21 cellular contexts compared by ENCODE assay signal in genomic region chr1:201487742-201488141, GRCh38. TPM values are rescaled to one million over a fixed set of nuclear protein-coding genes. Genes with fewer than 3 reads are reported as not detected.
DNase-seq lines count a peak whose midpoint lies in the region; ATAC-seq and TF ChIP-seq lines count a peak whose summit lies in the region.
"Had no signal": no experiment of that assay in that cellular context is flagged by ENCODE, and none has a peak within 500 bp of the region (broad histone marks: within the 10 kb centered on the region; RNA-seq: fewer than 3 reads in every experiment).

No MANE protein-coding gene starts in this region.

- H3K4me1 Mint-ChIP-seq in CD4-positive, CD25-positive, alpha-beta regulatory T cell = peaks cover 0 to 5% (median 0%) of the 10 kb centered on the region in 4 donors
- H3K4me1 Mint-ChIP-seq in activated T-helper 17 cell treated with anti-CD3 and anti-CD28 coated beads, Interleukin-2, amount 50 U/mL, for 72 hours = no peaks in the 10 kb centered on the region
- H3K4me1 Mint-ChIP-seq: activated naive CD8-positive, alpha-beta T cell treated with anti-CD3 and anti-CD28 coated beads, Interleukin-2, amount 50 U/mL, for 24 hours had no signal

- H3K9me3 Mint-ChIP-seq in CD4-positive, CD25-positive, alpha-beta regulatory T cell = no peaks in the 10 kb centered on the region
- no peaks in the 10 kb centered on the region for H3K9me3 Mint-ChIP-seq in activated T-helper 17 cell treated with anti-CD3 and anti-CD28 coated beads, Interleukin-2, amount 50 U/mL, for 72 hours
- H3K9me3 Mint-ChIP-seq: activated naive CD8-positive, alpha-beta T cell treated with anti-CD3 and anti-CD28 coated beads, Interleukin-2, amount 50 U/mL, for 24 hours; natural killer cell; stimulated activated effector memory CD8-positive, alpha-beta T cell treated with anti-CD3 and anti-CD28 coated beads, Interleukin-12 subunit alpha, Interleukin-12 subunit beta, amount 100 ng/mL, for 72 hours had no signal

- intact Hi-C loops in thyroid gland (cut with DNase I) = no loop called here

- H3K4me2 ChIP-seq in mesenchymal stem cell (ENCODE audit: low read length, poor library complexity, severe bottlenecking) = no peak overlapping the region

- no peak overlapping the region for H3K14ac ChIP-seq in mesenchymal stem cell (ENCODE audit: low read length in 2 of 2)

- ATAC-seq in CD4-positive, CD25-positive, alpha-beta regulatory T cell (ENCODE audit: low read depth in 2 of 2) = no peak
- ATAC-seq in activated T-helper 17 cell treated with anti-CD3 and anti-CD28 coated beads, Interleukin-2, amount 50 U/mL, for 72 hours (replicated peaks) = no peak
- ATAC-seq in HG02642 (IDR thresholded peaks at IDR 0.05; ENCODE audit: poor library complexity, unreplicated experiment) = no peak
- ATAC-seq: activated naive CD8-positive, alpha-beta T cell treated with anti-CD3 and anti-CD28 coated beads, Interleukin-2, amount 50 U/mL, for 24 hours; HepG2; natural killer cell; pancreas; stimulated activated effector memory CD8-positive, alpha-beta T cell treated with anti-CD3 and anti-CD28 coated beads, Interleukin-12 subunit alpha, Interleukin-12 subunit beta, amount 100 ng/mL, for 72 hours had no signal

- no peak overlapping the region for H3K4me3 Mint-ChIP-seq in CD4-positive, CD25-positive, alpha-beta regulatory T cell
- H3K4me3 Mint-ChIP-seq in activated T-helper 17 cell treated with anti-CD3 and anti-CD28 coated beads, Interleukin-2, amount 50 U/mL, for 72 hours = no peak overlapping the region
- H3K4me3 Mint-ChIP-seq: activated naive CD8-positive, alpha-beta T cell treated with anti-CD3 and anti-CD28 coated beads, Interleukin-2, amount 50 U/mL, for 24 hours; natural killer cell; stimulated activated effector memory CD8-positive, alpha-beta T cell treated with anti-CD3 and anti-CD28 coated beads, Interleukin-12 subunit alpha, Interleukin-12 subunit beta, amount 100 ng/mL, for 72 hours had no signal

- peak overlapping the region in 2 of 3 donors; percentile 42 to 60 for H3K27ac Mint-ChIP-seq in CD4-positive, CD25-positive, alpha-beta regulatory T cell
- H3K27ac Mint-ChIP-seq in activated T-helper 17 cell treated with anti-CD3 and anti-CD28 coated beads, Interleukin-2, amount 50 U/mL, for 72 hours = peak overlapping the region; percentile 16
- H3K27ac Mint-ChIP-seq: activated naive CD8-positive, alpha-beta T cell treated with anti-CD3 and anti-CD28 coated beads, Interleukin-2, amount 50 U/mL, for 24 hours; natural killer cell; stimulated activated effector memory CD8-positive, alpha-beta T cell treated with anti-CD3 and anti-CD28 coated beads, Interleukin-12 subunit alpha, Interleukin-12 subunit beta, amount 100 ng/mL, for 72 hours had no signal

- H3K9me3 ChIP-seq in CD4-positive, CD25-positive, alpha-beta regulatory T cell (ENCODE audit: control insufficient read depth in 2 of 2, low read length in 2 of 2) = no peaks in the 10 kb centered on the region
- no peaks in the 10 kb centered on the region for H3K9me3 ChIP-seq in mesenchymal stem cell (ENCODE audit: control insufficient read depth, low read length)
- no peaks in the 10 kb centered on the region for H3K9me3 ChIP-seq in thyroid gland
- H3K9me3 ChIP-seq: pancreas had no signal

- H2BK15ac ChIP-seq in mesenchymal stem cell (ENCODE audit: low read depth, poor library complexity, severe bottlenecking) = no peak overlapping the region

- H4K91ac ChIP-seq in mesenchymal stem cell (ENCODE audit: low read length) = peak overlapping the region; percentile 25

- no peak overlapping the region for H2BK5ac ChIP-seq in mesenchymal stem cell (ENCODE audit: low read depth, low read length, poor library complexity, severe bottlenecking)

- no peak overlapping the region for H3K4me3 ChIP-seq in CD4-positive, CD25-positive, alpha-beta regulatory T cell (ENCODE audit: low read depth, low read length)
- no peak overlapping the region for H3K4me3 ChIP-seq in mesenchymal stem cell (ENCODE audit: insufficient read depth in 1 of 2, low read depth in 1 of 2, low read length in 2 of 2)
- no peak overlapping the region for H3K4me3 ChIP-seq in thyroid gland (replicated peaks in 1 of 3)
- H3K4me3 ChIP-seq: pancreas, SK-N-MC had no signal

- H3K4ac ChIP-seq in mesenchymal stem cell (ENCODE audit: low read depth in 1 of 2, low read length in 2 of 2) = no peak overlapping the region

- 100% methylated on average over 2 of the region's 2 CpGs for WGBS in mesenchymal stem cell
- 77 to 81% methylated on average over 2 of the region's 2 CpGs for WGBS in thyroid gland, 2 donors

- H3K36me3 ChIP-seq in CD4-positive, CD25-positive, alpha-beta regulatory T cell (ENCODE audit: control insufficient read depth, insufficient read depth, low read length) = peaks cover 45% of the 10 kb centered on the region
- H3K36me3 ChIP-seq in mesenchymal stem cell (ENCODE audit: control insufficient read depth in 1 of 2, insufficient read depth in 2 of 2, low read depth in 1 of 2, low read length in 2 of 2) (peaks cover 2 to 45% of the 10 kb centered on the region in 2 experiments), thyroid gland (peaks cover 18 to 29% of the 10 kb centered on the region in 2 donors)

- no peak overlapping the region for H3K23ac ChIP-seq in mesenchymal stem cell (ENCODE audit: low read length in 2 of 2)

- no peak for TF ChIP-seq POLR2A in thyroid gland (IDR thresholded peaks at IDR 0.05)

- no peaks in the 10 kb centered on the region for H3K27me3 Mint-ChIP-seq in CD4-positive, CD25-positive, alpha-beta regulatory T cell
- H3K27me3 Mint-ChIP-seq in activated T-helper 17 cell treated with anti-CD3 and anti-CD28 coated beads, Interleukin-2, amount 50 U/mL, for 72 hours = no peaks in the 10 kb centered on the region
- H3K27me3 Mint-ChIP-seq: activated naive CD8-positive, alpha-beta T cell treated with anti-CD3 and anti-CD28 coated beads, Interleukin-2, amount 50 U/mL, for 24 hours had no signal

- no peak for TF ChIP-seq CTCF in thyroid gland (IDR thresholded peaks at IDR 0.05)

- H3K27me3 ChIP-seq in CD4-positive, CD25-positive, alpha-beta regulatory T cell (ENCODE audit: control insufficient read depth, insufficient read depth, low read length) = no peaks in the 10 kb centered on the region
- H3K27me3 ChIP-seq in mesenchymal stem cell (ENCODE audit: control insufficient read depth in 1 of 2, insufficient read depth in 1 of 2, low read length in 2 of 2) = no peaks in the 10 kb centered on the region
- H3K27me3 ChIP-seq in thyroid gland = no peaks in the 10 kb centered on the region
- H3K27me3 ChIP-seq: brain microvascular endothelial cell, pancreas had no signal

- no peak overlapping the region for H3K9ac ChIP-seq in mesenchymal stem cell (ENCODE audit: low read length)

- H2AFZ ChIP-seq in mesenchymal stem cell (ENCODE audit: low read depth, low read length) = no peak overlapping the region

- H3K36me3 Mint-ChIP-seq in CD4-positive, CD25-positive, alpha-beta regulatory T cell = peaks cover 28% of the 10 kb centered on the region
- H3K36me3 Mint-ChIP-seq in activated T-helper 17 cell treated with anti-CD3 and anti-CD28 coated beads, Interleukin-2, amount 50 U/mL, for 72 hours (ENCODE audit: low read depth) = peaks cover 24% of the 10 kb centered on the region
- H3K36me3 Mint-ChIP-seq: natural killer cell had no signal

- no peak overlapping the region for H2BK12ac ChIP-seq in mesenchymal stem cell (ENCODE audit: low read length in 2 of 2)

- H3K27ac ChIP-seq in CD4-positive, CD25-positive, alpha-beta regulatory T cell (ENCODE audit: insufficient read depth, low read length, poor library complexity, severe bottlenecking) = no peak overlapping the region
- H3K27ac ChIP-seq in mesenchymal stem cell (ENCODE audit: low read length, poor library complexity, severe bottlenecking) = no peak overlapping the region
- H3K27ac ChIP-seq in thyroid gland = peak overlapping the region in 2 of 3 donors; percentile 21 to 38
- H3K27ac ChIP-seq: brain microvascular endothelial cell, HL-60, pancreas, SK-N-MC, VCaP had no signal

- no peak overlapping the region for H2BK120ac ChIP-seq in mesenchymal stem cell (ENCODE audit: low read depth, low read length)

- H2AK5ac ChIP-seq in mesenchymal stem cell (ENCODE audit: low read length, severe bottlenecking) = no peak overlapping the region

- H3K4me1 ChIP-seq in CD4-positive, CD25-positive, alpha-beta regulatory T cell (ENCODE audit: control insufficient read depth, insufficient read depth, low read length, poor library complexity, severe bottlenecking) = no peaks in the 10 kb centered on the region
- H3K4me1 ChIP-seq in mesenchymal stem cell (ENCODE audit: control insufficient read depth, insufficient read depth, low read depth, low read length) = peaks cover 15% of the 10 kb centered on the region
- H3K4me1 ChIP-seq in thyroid gland = peaks cover 15 to 64% of the 10 kb centered on the region in 2 donors

- no peak overlapping the region for H4K8ac ChIP-seq in mesenchymal stem cell (ENCODE audit: low read length)

- no peaks in the 10 kb centered on the region for H3K79me1 ChIP-seq in mesenchymal stem cell (replicated peaks; ENCODE audit: low read length, poor library complexity, severe bottlenecking)

- no peak for DNase-seq in CD4-positive, CD25-positive, alpha-beta regulatory T cell
- no peak for DNase-seq in mesenchymal stem cell
- no peak for DNase-seq in thyroid gland
- no peak for DNase-seq in activated CD8-positive, alpha-beta memory T cell treated with anti-CD3 and anti-CD28 coated beads, Interleukin-2, amount 50 U/mL, for 4 hours
- DNase-seq in NAMALWA (ENCODE audit: low spot score) = no peak
- DNase-seq: activated CD4-positive, alpha-beta T cell treated with anti-CD3 and anti-CD28 coated beads, Interleukin-2, amount 50 U/mL, for 48 hours; activated effector memory CD4-positive, alpha-beta T cell treated with anti-CD3 and anti-CD28 coated beads, Interleukin-2, amount 50 U/mL, for 16 hours; activated naive CD8-positive, alpha-beta T cell treated with anti-CD3 and anti-CD28 coated beads, Interleukin-2, amount 50 U/mL, for 24 hours; brain microvascular endothelial cell; H7; natural killer cell; NCI-H1417; NK-92 treated with Interleukin-12 subunit alpha and Interleukin-12 subunit beta, amount 100 ng/mL, for 24 hours; pancreas had no signal

- H3K18ac ChIP-seq in mesenchymal stem cell (ENCODE audit: low read depth in 1 of 2, low read length in 2 of 2) = no peak overlapping the region

RNA-seq across cellular contexts. Expression of gene PHLDA3, which starts 18.8 kb away (rescaled TPM):
- total RNA-seq in CD4-positive, CD25-positive, alpha-beta regulatory T cell = 2.1 TPM
- polyA plus RNA-seq in CD4-positive, CD25-positive, alpha-beta regulatory T cell = 1 to 10 TPM in 2 of 4 donors, under 1 TPM in 2; 0.62 to 2.1 (median 1.1) TPM
- 10 to 100 TPM in 1 of 2 donors, 1 to 10 TPM in 1; 9.4 to 21.0 TPM for total RNA-seq in activated T-helper 17 cell treated with anti-CD3 and anti-CD28 coated beads, Interleukin-2, amount 50 U/mL, for 72 hours
- polyA plus RNA-seq in mesenchymal stem cell (2013, experiment 1 of 2) = 42.7 TPM
- 42.7 TPM for polyA plus RNA-seq in mesenchymal stem cell (2013, experiment 2 of 2)
- 10 to 100 TPM; 17.2 to 33.3 (median 21.6) TPM for total RNA-seq in thyroid gland

RNA-seq across cellular contexts. Expression of gene CSRP1, which starts 19.2 kb away (rescaled TPM):
- 63.8 TPM for total RNA-seq in CD4-positive, CD25-positive, alpha-beta regulatory T cell
- polyA plus RNA-seq in CD4-positive, CD25-positive, alpha-beta regulatory T cell = 100 to 1,000 TPM in 1 of 4 donors, 10 to 100 TPM in 3; 70.7 to 115 (median 84.7) TPM
- 10 to 100 TPM; 25.0 to 51.1 TPM for total RNA-seq in activated T-helper 17 cell treated with anti-CD3 and anti-CD28 coated beads, Interleukin-2, amount 50 U/mL, for 72 hours
- 86.6 TPM for polyA plus RNA-seq in mesenchymal stem cell (2013, experiment 1 of 2)
- polyA plus RNA-seq in mesenchymal stem cell (2013, experiment 2 of 2) = 85.7 TPM
- 100 to 1,000 TPM; 285 to 835 (median 454) TPM for total RNA-seq in thyroid gland

RNA-seq across cellular contexts. Expression of gene NAV1, which starts 51.2 kb away (rescaled TPM):
- total RNA-seq in CD4-positive, CD25-positive, alpha-beta regulatory T cell = 4.9 TPM
- 1 to 10 TPM in 2 of 4 donors, under 1 TPM in 2; 0.39 to 1.7 (median 1.3) TPM for polyA plus RNA-seq in CD4-positive, CD25-positive, alpha-beta regulatory T cell
- 1 to 10 TPM in 1 of 2 donors, under 1 TPM in 1; 0.28 to 1.3 TPM for total RNA-seq in activated T-helper 17 cell treated with anti-CD3 and anti-CD28 coated beads, Interleukin-2, amount 50 U/mL, for 72 hours
- polyA plus RNA-seq in mesenchymal stem cell (2013, experiment 1 of 2) = 51.4 TPM
- 45.4 TPM for polyA plus RNA-seq in mesenchymal stem cell (2013, experiment 2 of 2)
- total RNA-seq in thyroid gland = 10 to 100 TPM; 13.3 to 29.7 (median 24.1) TPM
- total RNA-seq: HepG2 had no signal
- polyA plus RNA-seq: HepG2 had no signal

Comparison
In these comparisons a context has a peak if more than half of its experiments do, and no peak if none do; other contexts are left out.
1. H3K27ac ChIP-seq: peak in thyroid gland (2 of 3); none in CD4-positive, CD25-positive, alpha-beta regulatory T cell (single experiment) and mesenchymal stem cell (single experiment).